1 cellular context compared by ENCODE assay signal in the genomic region with DNA sequence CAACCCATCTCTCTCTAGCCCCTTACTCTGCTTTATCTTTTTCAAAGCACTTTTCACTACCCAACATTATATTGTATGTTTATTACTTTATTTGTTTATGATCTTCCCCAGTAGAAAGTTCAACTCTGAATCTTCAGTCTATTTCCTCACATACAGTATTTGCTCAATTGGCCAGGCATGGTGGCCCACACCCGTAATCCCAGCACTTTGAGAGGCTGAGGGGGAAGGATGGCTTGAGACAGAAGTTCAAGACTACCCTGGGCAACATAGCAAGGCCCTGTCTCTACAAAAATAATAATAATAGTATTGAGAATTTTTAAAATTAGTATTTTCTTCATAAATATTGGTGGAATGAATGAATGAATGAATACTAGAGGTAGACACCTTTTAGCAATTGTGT.
TF ChIP-seq lines count a peak whose summit lies in the region.

No MANE protein-coding gene starts in this region.

TF ChIP-seq in endothelial cell of umbilical vein, 7 proteins besides CTCF, POLR2A, EP300 and RAD21:
- TF ChIP-seq POLR2AphosphoS5 (IDR thresholded peaks at IDR 0.05; ENCODE audit: insufficient read depth, low read depth, low read length), result no peak
- no peak for TF ChIP-seq EZH2 (IDR thresholded peaks at IDR 0.05; ENCODE audit: borderline replicate concordance, low read depth, low read length, severe bottlenecking)
- no peak for TF ChIP-seq MYC (IDR thresholded peaks at IDR 0.05; ENCODE audit: low read depth, low read length)
